In genomic region chr15:31391687-31392671, GRCh38 we compare ENCODE assay signal across 8 cellular contexts.
A peak's percentile ranks its signal among the peaks of the same experiment; 100 is the strongest.
DNase-seq lines count a peak whose midpoint lies in the region; ATAC-seq and TF ChIP-seq lines count a peak whose summit lies in the region.

No MANE protein-coding gene starts in this region.

- intact Hi-C loops in activated T-helper 1 cell treated with anti-CD3 and anti-CD28 coated beads, Interleukin-12 subunit alpha, Interleukin-12 subunit beta, Interleukin-2, Interleukin-4 antibody, amounts not matched to agents 30 ng/mL and 10 ng/mL and 1 ng/mL, durations not matched to agents 14 hours and 24 hours and 36 hours (cut with micrococcal nuclease): loop anchor here (1.0 to 2.0 kb wide), 6 partner anchors 26 to 96 kb away; partner anchors contain the start of gene KLF13

- H3K27ac Mint-ChIP-seq in activated T-helper 1 cell treated with anti-CD3 and anti-CD28 coated beads, Interleukin-12 subunit alpha, Interleukin-12 subunit beta, Interleukin-2, Interleukin-4 antibody, amounts not matched to agents 30 ng/mL and 10 ng/mL and 1 ng/mL, durations not matched to agents 14 hours and 24 hours and 36 hours: peak overlapping the region; percentile 90
- H3K27ac Mint-ChIP-seq in natural killer cell treated with Interleukin-12 subunit alpha and Interleukin-12 subunit beta and Interleukin-15 and Interleukin-18, amount 100 ng/mL, for 72 hours: peak overlapping the region; percentile 80 to 88

- peaks cover 4% of the 10 kb centered on the region for H3K9me3 Mint-ChIP-seq in activated T-helper 1 cell treated with anti-CD3 and anti-CD28 coated beads, Interleukin-12 subunit alpha, Interleukin-12 subunit beta, Interleukin-2, Interleukin-4 antibody, amounts not matched to agents 30 ng/mL and 10 ng/mL and 1 ng/mL, durations not matched to agents 14 hours and 24 hours and 36 hours
- H3K9me3 Mint-ChIP-seq in natural killer cell treated with Interleukin-12 subunit alpha and Interleukin-12 subunit beta and Interleukin-15 and Interleukin-18, amount 100 ng/mL, for 72 hours: no peaks in the 10 kb centered on the region

- peak overlapping the region; percentile 86 for H3K4me3 Mint-ChIP-seq in activated T-helper 1 cell treated with anti-CD3 and anti-CD28 coated beads, Interleukin-12 subunit alpha, Interleukin-12 subunit beta, Interleukin-2, Interleukin-4 antibody, amounts not matched to agents 30 ng/mL and 10 ng/mL and 1 ng/mL, durations not matched to agents 14 hours and 24 hours and 36 hours
- H3K4me3 Mint-ChIP-seq in natural killer cell treated with Interleukin-12 subunit alpha and Interleukin-12 subunit beta and Interleukin-15 and Interleukin-18, amount 100 ng/mL, for 72 hours: peak overlapping the region; percentile 89

- H3K36me3 Mint-ChIP-seq in activated T-helper 1 cell treated with anti-CD3 and anti-CD28 coated beads, Interleukin-12 subunit alpha, Interleukin-12 subunit beta, Interleukin-2, Interleukin-4 antibody, amounts not matched to agents 30 ng/mL and 10 ng/mL and 1 ng/mL, durations not matched to agents 14 hours and 24 hours and 36 hours (ENCODE audit: low read depth): peaks cover 7% of the 10 kb centered on the region
- peaks cover 5% of the 10 kb centered on the region for H3K36me3 Mint-ChIP-seq in natural killer cell treated with Interleukin-12 subunit alpha and Interleukin-12 subunit beta and Interleukin-15 and Interleukin-18, amount 100 ng/mL, for 72 hours

- in situ Hi-C loops in ACHN (cut with HindIII; ENCODE audit: low pct_ligation_motif_present, low pct_unique_long_range_greater_than_20kb, low sequenced_read_pairs): no loop called here

- ATAC-seq in GM18868 (IDR thresholded peaks at IDR 0.05; ENCODE audit: unreplicated experiment) (peak; percentile 89), HG03097 (IDR thresholded peaks at IDR 0.05; ENCODE audit: low FRiP score, unreplicated experiment) (peak; percentile 78)
- peak; percentile 89 to 91 for ATAC-seq in natural killer cell treated with Interleukin-12 subunit alpha and Interleukin-12 subunit beta and Interleukin-15 and Interleukin-18, amount 100 ng/mL, for 72 hours
- ATAC-seq in stimulated activated naive CD8-positive, alpha-beta T cell treated with anti-CD3 and anti-CD28 coated beads, Interleukin-15, Interleukin-2, amounts not matched to agents 100 U/mL and 50 U/mL, for 24 hours: peak; percentile 85

- peaks cover 37% of the 10 kb centered on the region for H3K4me1 Mint-ChIP-seq in activated T-helper 1 cell treated with anti-CD3 and anti-CD28 coated beads, Interleukin-12 subunit alpha, Interleukin-12 subunit beta, Interleukin-2, Interleukin-4 antibody, amounts not matched to agents 30 ng/mL and 10 ng/mL and 1 ng/mL, durations not matched to agents 14 hours and 24 hours and 36 hours (ENCODE audit: low read depth)
- H3K4me1 Mint-ChIP-seq in natural killer cell treated with Interleukin-12 subunit alpha and Interleukin-12 subunit beta and Interleukin-15 and Interleukin-18, amount 100 ng/mL, for 72 hours (ENCODE audit: low read depth in 2 of 2): peaks cover 53 to 55% of the 10 kb centered on the region in 2 donors

- peak; percentile 70 for DNase-seq in ACHN
- peak; percentile 71 for DNase-seq in OCI-M1 (lab: John Stamatoyannopoulos, UW)
- peak; percentile 78 for DNase-seq in activated T-helper 1 cell treated with anti-CD3 and anti-CD28 coated beads, Interleukin-12 subunit alpha, Interleukin-12 subunit beta, Interleukin-2, Interleukin-4 antibody, amounts not matched to agents 30 ng/mL and 10 ng/mL and 1 ng/mL, durations not matched to agents 14 hours and 24 hours and 36 hours (ENCODE audit: low spot score)
- DNase-seq in fibroblast of pulmonary artery (ENCODE audit: low read depth): peak; percentile 89
- peak; percentile 90 for DNase-seq in natural killer cell treated with Interleukin-12 subunit alpha and Interleukin-12 subunit beta and Interleukin-15 and Interleukin-18, amount 100 ng/mL, for 72 hours (ENCODE audit: low spot score)
- DNase-seq in stimulated activated naive CD8-positive, alpha-beta T cell treated with anti-CD3 and anti-CD28 coated beads, Interleukin-15, Interleukin-2, amounts not matched to agents 100 U/mL and 50 U/mL, for 24 hours: peak; percentile 88

- no peak for TF ChIP-seq CTCF in fibroblast of pulmonary artery (IDR thresholded peaks at IDR 0.05; ENCODE audit: low read length, missing control alignments)

- H3K4me3 ChIP-seq in fibroblast of pulmonary artery (replicated peaks; ENCODE audit: low read depth, low read length): peak overlapping the region; percentile 68

- H3K27me3 Mint-ChIP-seq in activated T-helper 1 cell treated with anti-CD3 and anti-CD28 coated beads, Interleukin-12 subunit alpha, Interleukin-12 subunit beta, Interleukin-2, Interleukin-4 antibody, amounts not matched to agents 30 ng/mL and 10 ng/mL and 1 ng/mL, durations not matched to agents 14 hours and 24 hours and 36 hours (ENCODE audit: insufficient read depth): no peaks in the 10 kb centered on the region
- H3K27me3 Mint-ChIP-seq in natural killer cell treated with Interleukin-12 subunit alpha and Interleukin-12 subunit beta and Interleukin-15 and Interleukin-18, amount 100 ng/mL, for 72 hours: no peaks in the 10 kb centered on the region

Comparison
In these comparisons a context has a peak if more than half of its experiments do, and no peak if none do; other contexts are left out.
1. Peak in every context shown above with its lines: DNase-seq, ATAC-seq and H3K4me3 ChIP-seq.